ENCODE assay signal across 33 cellular contexts in the genomic region with DNA sequence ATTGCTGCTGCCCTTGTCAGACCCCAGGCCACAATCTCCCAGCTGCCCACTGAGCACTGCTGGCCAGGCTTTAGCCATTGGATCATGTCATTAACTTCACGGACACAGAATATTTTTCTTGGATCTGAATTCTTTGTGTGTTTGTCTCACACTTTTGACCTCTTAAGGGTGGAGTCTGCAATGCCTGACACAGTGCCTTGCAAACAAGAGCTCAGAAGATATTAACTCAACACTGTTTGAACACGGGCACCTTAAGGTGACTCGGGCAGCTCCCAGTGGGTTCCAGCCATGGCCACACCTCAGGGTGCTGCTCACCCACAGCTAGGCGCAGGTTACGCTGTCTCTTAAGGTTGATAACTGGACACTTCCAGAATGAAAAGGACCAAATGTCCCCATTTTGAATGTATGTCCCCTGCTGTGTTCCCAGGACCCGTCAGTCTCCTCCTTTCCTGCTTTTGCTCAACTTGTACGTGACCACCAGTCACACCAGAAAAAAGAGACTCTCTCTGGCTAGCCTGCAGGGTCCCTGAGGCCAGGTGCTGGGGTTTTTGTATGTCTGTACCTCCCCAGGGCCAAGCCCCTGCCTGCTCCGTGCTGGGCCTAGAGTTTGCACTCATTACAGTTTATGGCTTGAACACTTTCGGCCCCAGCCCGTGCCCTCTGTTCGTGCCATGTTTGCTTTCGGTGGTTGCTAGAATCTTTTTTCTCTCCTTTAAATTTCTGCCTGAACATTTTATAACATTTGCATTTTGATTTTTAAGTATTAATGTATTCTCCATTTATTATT. TPM values are rescaled to one million over a fixed set of nuclear protein-coding genes. Genes with fewer than 3 reads are reported as not detected.
DNase-seq lines count a peak whose midpoint lies in the region; ATAC-seq and TF ChIP-seq lines count a peak whose summit lies in the region.
"Had no signal": no experiment of that assay in that cellular context is flagged by ENCODE, and none has a peak within 500 bp of the region (broad histone marks: within the 10 kb centered on the region; RNA-seq: fewer than 3 reads in every experiment).

No MANE protein-coding gene starts in this region.

- DNase-seq in OCI-LY7 (ENCODE audit: low spot score): no peak
- DNase-seq in immature natural killer cell: no peak
- DNase-seq in trophoblast cell: no peak
- no peak for DNase-seq in spleen
- DNase-seq in NCI-H1417 treated with DMSO at 0.1 percent for 48 hours (lab: John Stamatoyannopoulos, UW): no peak
- DNase-seq: activated CD4-positive, alpha-beta T cell treated with anti-CD3 and anti-CD28 coated beads for 1 hour; activated CD8-positive, alpha-beta T cell treated with anti-CD3 and anti-CD28 coated beads for 36 hours; amniotic stem cell; DMS 273 treated with DMSO at 0.1 percent for 48 hours; left ventricle myocardium superior; midbrain; naive thymus-derived CD8-positive, alpha-beta T cell; NCI-H1417; NCI-H526 treated with DMSO at 0.1 percent for 48 hours; SHP77; small intestine; stimulated activated CD8-positive, alpha-beta memory T cell treated with anti-CD3 and anti-CD28 coated beads, Interleukin-4, amount 100 ng/mL, for 48 hours; upper lobe of left lung had no signal

- no peaks in the 10 kb centered on the region for H3K36me3 ChIP-seq in DOHH2 (ENCODE audit: control insufficient read depth, low read length)
- H3K36me3 ChIP-seq in OCI-LY7 (ENCODE audit: insufficient read depth, low read length): no peaks in the 10 kb centered on the region
- no peaks in the 10 kb centered on the region for H3K36me3 ChIP-seq in trophoblast cell (ENCODE audit: control insufficient read depth in 1 of 2, insufficient read depth in 2 of 2, low read length in 2 of 2)
- H3K36me3 ChIP-seq in spleen: no peaks in the 10 kb centered on the region
- H3K36me3 ChIP-seq: breast epithelium, esophagus muscularis mucosa, upper lobe of left lung had no signal

- H3K4me3 Mint-ChIP-seq in immature natural killer cell: peak overlapping the region in 2 of 5 donors; percentile 22 to 65
- H3K4me3 Mint-ChIP-seq: activated CD8-positive, alpha-beta T cell treated with anti-CD3 and anti-CD28 coated beads for 36 hours; activated naive CD4-positive, alpha-beta T cell treated with anti-CD3 and anti-CD28 coated beads, Interleukin-2, amount 50 U/mL, for 24 hours; dendritic cell treated with granulocyte-macrophage colony-stimulating factor and Interleukin-4, amounts not matched to agents 40 ng/mL and 50 ng/mL, for 4 days had no signal

- no peak for ATAC-seq in GM19397 (IDR thresholded peaks at IDR 0.05; ENCODE audit: unreplicated experiment)
- ATAC-seq in HG02798 (IDR thresholded peaks at IDR 0.05; ENCODE audit: poor library complexity, unreplicated experiment): no peak
- ATAC-seq: activated CD8-positive, alpha-beta T cell treated with anti-CD3 and anti-CD28 coated beads for 36 hours; left ventricle myocardium superior; naive thymus-derived CD8-positive, alpha-beta T cell; Panc1 had no signal

- no peak overlapping the region for H3K4ac ChIP-seq in trophoblast cell (ENCODE audit: low read depth, low read length)

- H3K14ac ChIP-seq in trophoblast cell (ENCODE audit: low read length): no peak overlapping the region

- H2AFZ ChIP-seq in OCI-LY7 (ENCODE audit: low read length) (no peak overlapping the region), trophoblast cell (ENCODE audit: insufficient read depth, low read length, poor library complexity) (no peak overlapping the region)

- H4K91ac ChIP-seq in trophoblast cell (ENCODE audit: low read depth, low read length): no peak overlapping the region

- POLR2A ChIA-PET in OCI-LY7 (lab: Charles Lee): interaction anchor here (0.9 to 1.8 kb wide), 3 partner anchors 9 to 74 kb away, joined by 4 to 7 read pairs (median 6); no protein-coding TSS in a partner anchor

- H3K4me2 ChIP-seq in DOHH2 (ENCODE audit: low read length): peak overlapping the region; percentile 99
- H3K4me2 ChIP-seq in OCI-LY7 (ENCODE audit: low read length): peak overlapping the region; percentile 89
- no peak overlapping the region for H3K4me2 ChIP-seq in trophoblast cell (ENCODE audit: low read length)
- H3K4me2 ChIP-seq: KMS-11 had no signal

- H3K18ac ChIP-seq in trophoblast cell (ENCODE audit: low read length): no peak overlapping the region

- peak overlapping the region; percentile 3 for H2BK12ac ChIP-seq in trophoblast cell (ENCODE audit: low read length)

- TF ChIP-seq POLR2A in spleen (IDR thresholded peaks at IDR 0.05): no peak

- H3K23ac ChIP-seq in trophoblast cell (ENCODE audit: low read length): no peak overlapping the region

- TF ChIP-seq CTCF in DOHH2 (IDR thresholded peaks at IDR 0.05; ENCODE audit: low read depth, low read length, poor library complexity, severe bottlenecking): no peak
- no peak for TF ChIP-seq CTCF in OCI-LY7 (conservative IDR thresholded peaks at IDR 0.05; ENCODE audit: low read length)
- TF ChIP-seq CTCF in spleen (IDR thresholded peaks at IDR 0.05 in 8 of 11, conservative IDR thresholded peaks at IDR 0.05 in 3 of 11): no peak

- no peak overlapping the region for H2BK5ac ChIP-seq in trophoblast cell (ENCODE audit: low read depth, low read length, poor library complexity)

- no TSS peak for BruUV-seq in OCI-LY7 (replicated peaks; lab: Mats Ljungman, UMichigan)

- peaks cover 0 to 4% (median 2%) of the 10 kb centered on the region in 3 donors for H3K27me3 Mint-ChIP-seq in immature natural killer cell (ENCODE audit: low read depth in 3 of 3)
- H3K27me3 Mint-ChIP-seq: activated naive CD4-positive, alpha-beta T cell treated with anti-CD3 and anti-CD28 coated beads, Interleukin-2, amount 50 U/mL, for 24 hours had no signal

- no peak overlapping the region for H4K12ac ChIP-seq in trophoblast cell (ENCODE audit: low read depth, low read length)

- no peaks in the 10 kb centered on the region for H4K20me1 ChIP-seq in DOHH2 (ENCODE audit: control insufficient read depth, insufficient read depth, low read depth, low read length)
- H4K20me1 ChIP-seq in OCI-LY7 (ENCODE audit: insufficient read depth, low read length): no peaks in the 10 kb centered on the region

- peaks cover 30 to 49% of the 10 kb centered on the region in 2 donors for H3K4me1 Mint-ChIP-seq in immature natural killer cell

- H3F3A ChIP-seq in DOHH2 (ENCODE audit: control insufficient read depth, insufficient read depth): peaks cover 24% of the 10 kb centered on the region

- no peaks in the 10 kb centered on the region for H3K9me3 Mint-ChIP-seq in immature natural killer cell
- H3K9me3 Mint-ChIP-seq: activated CD8-positive, alpha-beta T cell treated with anti-CD3 and anti-CD28 coated beads for 36 hours; activated naive CD4-positive, alpha-beta T cell treated with anti-CD3 and anti-CD28 coated beads, Interleukin-2, amount 50 U/mL, for 24 hours; activated T-helper 2 cell treated with anti-CD3 and anti-CD28 coated beads, Interferon-gamma antibody, Interleukin-2, Interleukin-4, amounts not matched to agents 10 μg/mL and 5 μg/mL and 100 μg/mL, durations not matched to agents 14 hours and 24 hours and 36 hours; dendritic cell treated with granulocyte-macrophage colony-stimulating factor and Interleukin-4, amounts not matched to agents 40 ng/mL and 50 ng/mL, for 4 days; naive thymus-derived CD8-positive, alpha-beta T cell had no signal

- no peak overlapping the region for H2AK5ac ChIP-seq in trophoblast cell (ENCODE audit: low read length)

- no peaks in the 10 kb centered on the region for H3K9me2 ChIP-seq in DOHH2 (replicated peaks; ENCODE audit: control insufficient read depth, low read length)
- H3K9me2 ChIP-seq in OCI-LY7 (ENCODE audit: insufficient read depth, low read length): no peaks in the 10 kb centered on the region

- H3K27ac ChIP-seq in DOHH2 (ENCODE audit: low read depth, low read length): peak overlapping the region; percentile 94
- peak overlapping the region; percentile 90 for H3K27ac ChIP-seq in OCI-LY7 (ENCODE audit: low read depth, low read length, poor library complexity, severe bottlenecking)
- H3K27ac ChIP-seq in trophoblast cell (ENCODE audit: low read depth, low read length): peak overlapping the region; percentile 23
- no peak overlapping the region for H3K27ac ChIP-seq in spleen
- H3K27ac ChIP-seq: breast epithelium, esophagus muscularis mucosa, HL-60, KMS-11, upper lobe of left lung had no signal

- no peaks in the 10 kb centered on the region for H3K36me3 Mint-ChIP-seq in immature natural killer cell
- H3K36me3 Mint-ChIP-seq: activated naive CD4-positive, alpha-beta T cell treated with anti-CD3 and anti-CD28 coated beads, Interleukin-2, amount 50 U/mL, for 24 hours; naive thymus-derived CD8-positive, alpha-beta T cell had no signal

- WGBS in trophoblast cell (ENCODE audit: extremely low coverage, insufficient coverage, insufficient read length): no CpG with 5 or more reads among the region's 12 CpGs
- 93 to 96% (median 94%) methylated on average over 12 of the region's 12 CpGs for WGBS in spleen, 5 donors

- no peak overlapping the region for H2BK120ac ChIP-seq in trophoblast cell (ENCODE audit: insufficient read depth, low read length, poor library complexity)

- no peaks in the 10 kb centered on the region for H3K79me2 ChIP-seq in DOHH2 (ENCODE audit: control insufficient read depth, low read length)
- H3K79me2 ChIP-seq in OCI-LY7 (ENCODE audit: insufficient read depth, low read depth, low read length): no peaks in the 10 kb centered on the region
- H3K79me2 ChIP-seq in trophoblast cell (ENCODE audit: control insufficient read depth, insufficient read depth, low read length, poor library complexity): no peaks in the 10 kb centered on the region

- no peaks in the 10 kb centered on the region for H3K27me3 ChIP-seq in DOHH2 (ENCODE audit: control insufficient read depth, low read length)
- H3K27me3 ChIP-seq in trophoblast cell (ENCODE audit: insufficient read depth, low read length): no peaks in the 10 kb centered on the region
- H3K27me3 ChIP-seq in spleen (replicated peaks in 1 of 7): no peaks in the 10 kb centered on the region
- H3K27me3 ChIP-seq: breast epithelium, esophagus muscularis mucosa, upper lobe of left lung had no signal

- H3K4me1 ChIP-seq in DOHH2 (ENCODE audit: control insufficient read depth, low read length): peaks cover 69% of the 10 kb centered on the region
- H3K4me1 ChIP-seq in OCI-LY7 (ENCODE audit: insufficient read depth, low read length, poor library complexity, severe bottlenecking): peaks cover 65% of the 10 kb centered on the region
- H3K4me1 ChIP-seq in trophoblast cell (ENCODE audit: control insufficient read depth in 1 of 2, insufficient read depth in 2 of 2, low read length in 2 of 2): peaks cover 0 to 6% of the 10 kb centered on the region in 2 experiments
- peaks cover 18 to 48% (median 37%) of the 10 kb centered on the region in 6 donors for H3K4me1 ChIP-seq in spleen
- H3K4me1 ChIP-seq: breast epithelium had no signal

- H3K9me3 ChIP-seq in DOHH2 (ENCODE audit: control insufficient read depth, insufficient read depth, low read length): no peaks in the 10 kb centered on the region
- H3K9me3 ChIP-seq in OCI-LY7 (ENCODE audit: low read length): no peaks in the 10 kb centered on the region
- no peaks in the 10 kb centered on the region for H3K9me3 ChIP-seq in trophoblast cell (ENCODE audit: insufficient read depth, low read depth, low read length)
- H3K9me3 ChIP-seq in spleen: no peaks in the 10 kb centered on the region
- H3K9me3 ChIP-seq: breast epithelium, esophagus muscularis mucosa, upper lobe of left lung had no signal

- intact Hi-C loops in OCI-LY7 (cut with micrococcal nuclease; ENCODE audit: unreplicated experiment): loop anchor here (5.0 kb wide), 1 partner anchor 72 kb away; no protein-coding TSS in a partner anchor
- intact Hi-C loops in spleen (cut with DNase I; ENCODE audit: low total_unique reads): no loop called here

- H3K27ac Mint-ChIP-seq in immature natural killer cell: peak overlapping the region in 4 of 6 donors; percentile 37 to 73 (median 64)
- H3K27ac Mint-ChIP-seq: activated CD8-positive, alpha-beta T cell treated with anti-CD3 and anti-CD28 coated beads for 36 hours; activated naive CD4-positive, alpha-beta T cell treated with anti-CD3 and anti-CD28 coated beads, Interleukin-2, amount 50 U/mL, for 24 hours; activated T-helper 2 cell treated with anti-CD3 and anti-CD28 coated beads, Interferon-gamma antibody, Interleukin-2, Interleukin-4, amounts not matched to agents 10 μg/mL and 5 μg/mL and 100 μg/mL, durations not matched to agents 14 hours and 24 hours and 36 hours; dendritic cell treated with granulocyte-macrophage colony-stimulating factor and Interleukin-4, amounts not matched to agents 40 ng/mL and 50 ng/mL, for 4 days had no signal

- no peak overlapping the region for H4K8ac ChIP-seq in trophoblast cell (ENCODE audit: low read depth, low read length)

- CTCF ChIA-PET in OCI-LY7 (lab: Charles Lee; ENCODE audit: unreplicated experiment): interaction anchor here (1.6 kb wide), 1 partner anchor 8 kb away, joined by 3 read pairs; no protein-coding TSS in a partner anchor

- no peaks in the 10 kb centered on the region for H3K79me1 ChIP-seq in trophoblast cell (ENCODE audit: low read length)

- H3K9ac ChIP-seq in trophoblast cell (ENCODE audit: low read length): no peak overlapping the region
- H3K9ac ChIP-seq: KMS-11 had no signal

- H3K4me3 ChIP-seq in DOHH2 (ENCODE audit: low read length): peak overlapping the region; percentile 75; the same call in 1 of the 2 replicates
- no peak overlapping the region for H3K4me3 ChIP-seq in OCI-LY7 (ENCODE audit: low read depth, low read length, poor library complexity, severe bottlenecking)
- no peak overlapping the region for H3K4me3 ChIP-seq in trophoblast cell (ENCODE audit: low read depth, low read length)
- no peak overlapping the region for H3K4me3 ChIP-seq in spleen
- H3K4me3 ChIP-seq: breast epithelium, esophagus muscularis mucosa, upper lobe of left lung had no signal

RNA-seq across cellular contexts. Expression of a gene that starts 33.4 kb away (rescaled TPM):
- 12.2 and 17.4 TPM in 2 replicates for total RNA-seq in OCI-LY7 (2014; rRNA removed; shearing (Covaris generic))
- total RNA-seq in OCI-LY7 (2022) (32.3 and 41.6 TPM in 2 replicates), spleen (10 to 100 TPM; 54.6 to 74.0 (median 64.8) TPM)
- polyA plus RNA-seq in immature natural killer cell (10 to 100 TPM in 1 of 3 donors, 1 to 10 TPM in 2; 7.1 to 24.5 (median 8.3) TPM), spleen (10 to 100 TPM in 2 of 3 donors, 1 to 10 TPM in 1; 9.2 to 15.2 (median 12.3) TPM)
- polyA plus RNA-seq in trophoblast cell (2013): 32.3 and 32.6 TPM in 2 replicates

RNA-seq across cellular contexts. Expression of a gene that starts 57.8 kb away (rescaled TPM):
- total RNA-seq in OCI-LY7 (2014; rRNA removed; shearing (Covaris generic)): not detected in 2 replicates
- total RNA-seq in OCI-LY7 (2022) (not detected in 2 replicates), spleen (not detected)
- polyA plus RNA-seq in immature natural killer cell (not detected), spleen (under 1 TPM in 2 of 3 donors, not detected in 1; 0.02 to 0.13 TPM)
- 0.18 TPM in 1 of 2 replicates, not detected in the other for polyA plus RNA-seq in trophoblast cell (2013)
- total RNA-seq: activated CD8-positive, alpha-beta T cell treated with anti-CD3 and anti-CD28 coated beads for 36 hours; activated T-helper 2 cell treated with anti-CD3 and anti-CD28 coated beads, Interferon-gamma antibody, Interleukin-2, Interleukin-4, amounts not matched to agents 10 μg/mL and 5 μg/mL and 100 μg/mL, durations not matched to agents 14 hours and 24 hours and 36 hours; breast epithelium; esophagus muscularis mucosa; H4; left ventricle myocardium superior; naive thymus-derived CD8-positive, alpha-beta T cell; renal cortical epithelial cell; T-helper 2 cell treated with Interferon-gamma antibody and Interleukin-4, amounts not matched to agents 100 ng/mL and 5 ng/mL, for 36 hours had no signal
- polyA plus RNA-seq: BJ had no signal

Comparison
In these comparisons a context has a peak if more than half of its experiments do, and no peak if none do; other contexts are left out.
1. H3K27ac ChIP-seq: peak in DOHH2 (single experiment), OCI-LY7 (single experiment) and trophoblast cell (single experiment); none in spleen (0 of 8).